ENCODE assay signal across 33 cellular contexts in the genomic region with DNA sequence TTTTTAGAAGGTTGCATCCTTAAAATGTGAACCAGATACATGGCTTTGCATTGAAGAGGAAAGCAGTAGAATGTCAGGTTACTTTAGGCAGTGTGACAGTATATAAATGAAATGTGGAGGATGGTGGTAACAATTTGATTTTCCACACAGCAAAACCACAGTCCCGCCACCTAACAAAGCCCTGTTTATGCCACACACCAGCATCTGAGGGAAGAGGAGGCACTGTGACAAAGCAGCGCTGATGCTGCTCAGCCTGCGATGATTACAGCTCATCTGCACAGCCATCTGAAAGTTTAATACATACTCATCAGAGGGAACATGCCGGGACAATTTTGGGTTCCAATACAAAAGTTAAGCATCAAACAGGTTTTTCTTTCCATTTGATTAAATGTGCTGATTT. TPM values are rescaled to one million over a fixed set of nuclear protein-coding genes. Genes with fewer than 3 reads are reported as not detected.
DNase-seq lines count a peak whose midpoint lies in the region; ATAC-seq, FAIRE-seq and TF ChIP-seq lines count a peak whose summit lies in the region.
"Had no signal": no experiment of that assay in that cellular context is flagged by ENCODE, and none has a peak within 500 bp of the region (broad histone marks: within the 10 kb centered on the region; RNA-seq: fewer than 3 reads in every experiment).

No MANE protein-coding gene starts in this region.

- peaks cover 7% of the 10 kb centered on the region for H3F3A ChIP-seq in GM23248 (ENCODE audit: insufficient read depth)

- no peak for TF ChIP-seq RAD21 in K562 (CRISPR knock-in tag; conservative IDR thresholded peaks at IDR 0.05 in 1 of 2, IDR thresholded peaks at IDR 0.05 in 1 of 2)

- peaks cover 44% of the 10 kb centered on the region for H3K36me3 Mint-ChIP-seq in activated naive CD4-positive, alpha-beta T cell treated with anti-CD3 and anti-CD28 coated beads, Interleukin-2, amount 10 ng/mL, durations not matched to agents 7 days and 5 days

- H3K4me1 Mint-ChIP-seq in activated naive CD4-positive, alpha-beta T cell treated with anti-CD3 and anti-CD28 coated beads, Interleukin-2, amount 10 ng/mL, durations not matched to agents 7 days and 5 days, result peaks cover 7% of the 10 kb centered on the region

- intact Hi-C loops in K562 (cut with micrococcal nuclease), result no loop called here

- H3K27me3 ChIP-seq in K562 (ENCODE audit: control insufficient read depth in 2 of 2, insufficient read depth in 2 of 2, low read length in 2 of 2) (no peaks in the 10 kb centered on the region), GM23248 (replicated peaks; ENCODE audit: insufficient read depth) (no peaks in the 10 kb centered on the region)
- H3K27me3 ChIP-seq: BLaER1, gastroesophageal sphincter, SJCRH30, uterus had no signal

- no peak overlapping the region for H3K27ac Mint-ChIP-seq in activated naive CD4-positive, alpha-beta T cell treated with anti-CD3 and anti-CD28 coated beads, Interleukin-2, amount 10 ng/mL, durations not matched to agents 7 days and 5 days
- H3K27ac Mint-ChIP-seq: activated B cell treated with CpG ODN at 0.5 μM for 24 hours; activated T-helper 1 cell treated with anti-CD3 and anti-CD28 coated beads, Interleukin-12 subunit alpha, Interleukin-12 subunit beta, Interleukin-2, Interleukin-4 antibody, amounts not matched to agents 30 ng/mL and 10 ng/mL and 1 ng/mL, durations not matched to agents 14 hours and 24 hours and 36 hours; H9; nephron had no signal

- no peak for TF ChIP-seq CTCF in K562 (IDR thresholded peaks at IDR 0.05 in 2 of 3, conservative IDR thresholded peaks at IDR 0.05 in 1 of 3; ENCODE audit: insufficient read depth in 2 of 3, low read depth in 1 of 3, low read length in 3 of 3)

- H3K27ac ChIP-seq in K562 (ENCODE audit: extremely low read depth, low read depth, low read length) (no peak overlapping the region), GM23248 (no peak overlapping the region)
- H3K27ac ChIP-seq: BLaER1, gastroesophageal sphincter, HL-60, SJCRH30, skin epidermis, uterus had no signal

- 98% methylated on average over 4 of the region's 4 CpGs for WGBS in K562 (ENCODE audit: insufficient coverage, low coverage, missing lambda C conversion rate)
- 96 to 98% methylated on average over 4 of the region's 4 CpGs for WGBS in GM23248 (ENCODE audit: low coverage in 1 of 2, low lambda C conversion rate in 2 of 2, missing lambda C conversion rate in 2 of 2), 2 experiments

- H3K4me2 ChIP-seq in K562 (ENCODE audit: insufficient read depth, low read length), result no peak overlapping the region
- H3K4me2 ChIP-seq in GM23248 (ENCODE audit: unreplicated experiment), result no peak overlapping the region
- H3K4me2 ChIP-seq: BLaER1 had no signal

- no TSS peak for BruUV-seq in K562 (replicated peaks; lab: Mats Ljungman, UMichigan)

- H3K79me2 ChIP-seq in K562 (ENCODE audit: control insufficient read depth, insufficient read depth, low read length) (peaks cover 23% of the 10 kb centered on the region), GM23248 (ENCODE audit: insufficient read depth) (peaks cover 53% of the 10 kb centered on the region)

- no peak overlapping the region for H3K4me3 ChIP-seq in Jurkat, Clone E6-1 (ENCODE audit: low read length)
- H3K4me3 ChIP-seq in K562, result no peak overlapping the region
- no peak overlapping the region for H3K4me3 ChIP-seq in GM23248
- H3K4me3 ChIP-seq: BLaER1, gastroesophageal sphincter, lung, SJCRH30, skin epidermis, uterus had no signal

- POLR2A ChIA-PET in K562 (lab: Yijun Ruan, JAX), result interaction anchor here (0.6 to 1.9 kb wide), 2 partner anchors 8 to 18 kb away, joined by 3 to 4 read pairs; no protein-coding TSS in a partner anchor

- H4K20me1 ChIP-seq in K562 (replicated peaks; ENCODE audit: control insufficient read depth, insufficient read depth, low read length), result no peaks in the 10 kb centered on the region
- no peaks in the 10 kb centered on the region; the same call in 1 of the 2 replicates for H4K20me1 ChIP-seq in GM23248 (ENCODE audit: insufficient read depth)

- TF ChIP-seq POLR2A in K562 (conservative IDR thresholded peaks at IDR 0.05), result no peak

- H3K4me3 Mint-ChIP-seq in activated naive CD4-positive, alpha-beta T cell treated with anti-CD3 and anti-CD28 coated beads, Interleukin-2, amount 10 ng/mL, durations not matched to agents 7 days and 5 days, result no peak overlapping the region
- H3K4me3 Mint-ChIP-seq: activated B cell treated with CpG ODN at 0.5 μM for 24 hours; activated T-helper 1 cell treated with anti-CD3 and anti-CD28 coated beads, Interleukin-12 subunit alpha, Interleukin-12 subunit beta, Interleukin-2, Interleukin-4 antibody, amounts not matched to agents 30 ng/mL and 10 ng/mL and 1 ng/mL, durations not matched to agents 14 hours and 24 hours and 36 hours; H9; nephron had no signal

- H2AFZ ChIP-seq in K562 (ENCODE audit: low read depth, low read length) (no peak overlapping the region), GM23248 (no peak overlapping the region)

- H3K9me2 ChIP-seq in GM23248 (ENCODE audit: insufficient read depth), result no peaks in the 10 kb centered on the region

- H3K9ac ChIP-seq in K562 (ENCODE audit: insufficient read depth in 1 of 2, low read depth in 2 of 2, low read length in 2 of 2) (no peak overlapping the region), GM23248 (no peak overlapping the region)
- H3K9ac ChIP-seq: BLaER1 had no signal

- no peaks in the 10 kb centered on the region for H3K27me3 Mint-ChIP-seq in activated naive CD4-positive, alpha-beta T cell treated with anti-CD3 and anti-CD28 coated beads, Interleukin-2, amount 10 ng/mL, durations not matched to agents 7 days and 5 days
- H3K27me3 Mint-ChIP-seq: activated B cell treated with CpG ODN at 0.5 μM for 24 hours had no signal

- peak; percentile 80 for DNase-seq in Ammon's horn (ENCODE audit: low spot score)
- peak; percentile 17 for DNase-seq in Jurkat, Clone E6-1 (ENCODE audit: low read depth, low spot score)
- no peak for DNase-seq in K562 (ENCODE audit: extremely low read depth in 1 of 4, low spot score in 3 of 4)
- peak; percentile 35 for DNase-seq in myocyte (ENCODE audit: low read depth)
- no peak for DNase-seq in DMS 273 treated with DMSO at 0.1 percent for 48 hours (lab: John Stamatoyannopoulos, UW)
- no peak for DNase-seq in activated naive CD4-positive, alpha-beta T cell treated with anti-CD3 and anti-CD28 coated beads, Interleukin-2, amount 10 ng/mL, durations not matched to agents 7 days and 5 days
- no peak for DNase-seq in GM23248
- DNase-seq: activated B cell treated with CpG ODN at 0.5 μM for 24 hours; activated CD4-positive, alpha-beta T cell treated with anti-CD3 and anti-CD28 coated beads, Interleukin-2, amount 50 U/mL, for 4 hours; activated naive CD4-positive, alpha-beta T cell treated with Interleukin-2 at 50 U/mL for 16 hours; amniotic stem cell; DMS53; H9; Kasumi-1; MV-4-11; NCI-H1436; NCI-H748 treated with DMSO at 0.1 percent for 48 hours; SJCRH30; stimulated activated naive CD4-positive, alpha-beta T cell; T-helper 1 cell; uterus had no signal

- no peak for ATAC-seq in K562
- ATAC-seq: gastroesophageal sphincter had no signal

- H3K36me3 ChIP-seq in K562 (ENCODE audit: control insufficient read depth, insufficient read depth, low read length) (peaks cover 54% of the 10 kb centered on the region; the same call in 2 of the 3 replicates), GM23248 (ENCODE audit: low read depth) (peaks cover 49% of the 10 kb centered on the region)
- H3K36me3 ChIP-seq: uterus had no signal

- FAIRE-seq in K562 (lab: Jason Lieb, UNC), result no peak

- H3K9me3 Mint-ChIP-seq in activated naive CD4-positive, alpha-beta T cell treated with anti-CD3 and anti-CD28 coated beads, Interleukin-2, amount 10 ng/mL, durations not matched to agents 7 days and 5 days, result no peaks in the 10 kb centered on the region
- H3K9me3 Mint-ChIP-seq: activated B cell treated with CpG ODN at 0.5 μM for 24 hours; activated T-helper 1 cell treated with anti-CD3 and anti-CD28 coated beads, Interleukin-12 subunit alpha, Interleukin-12 subunit beta, Interleukin-2, Interleukin-4 antibody, amounts not matched to agents 30 ng/mL and 10 ng/mL and 1 ng/mL, durations not matched to agents 14 hours and 24 hours and 36 hours; H9; nephron had no signal

- H3K4me1 ChIP-seq in K562 (replicated peaks in 1 of 2; ENCODE audit: control insufficient read depth in 2 of 2, insufficient read depth in 2 of 2, low read length in 2 of 2) (no peaks in the 10 kb centered on the region; a peak in 1 of 5 replicates), GM23248 (ENCODE audit: insufficient read depth) (peaks cover 9% of the 10 kb centered on the region)
- H3K4me1 ChIP-seq: BLaER1, SJCRH30, uterus had no signal

- CTCF ChIA-PET in K562 (lab: Yijun Ruan, JAX; ENCODE audit: low intra/inter-chr PET ratio), result no interaction called here
- CTCF ChIA-PET in activated naive CD4-positive, alpha-beta T cell treated with anti-CD3 and anti-CD28 coated beads, Interleukin-2, amount 10 ng/mL, durations not matched to agents 7 days and 5 days (lab: Charles Lee), result no interaction called here

- H3K9me3 ChIP-seq in K562 (replicated peaks; ENCODE audit: control insufficient read depth, insufficient read depth, low read depth, low read length) (no peaks in the 10 kb centered on the region), GM23248 (ENCODE audit: low read depth) (no peaks in the 10 kb centered on the region)
- H3K9me3 ChIP-seq: BLaER1, gastroesophageal sphincter, SJCRH30, uterus had no signal

- in situ Hi-C loops in K562 (cut with MboI), result no loop called here
- in situ Hi-C loops in GM23248 (cut with MboI), result no loop called here

- H3K9me1 ChIP-seq in K562 (ENCODE audit: control insufficient read depth, insufficient read depth, low read length), result no peaks in the 10 kb centered on the region

- no peak for TF ChIP-seq EP300 in K562 (IDR thresholded peaks at IDR 0.05; ENCODE audit: low read length)

RNA-seq across cellular contexts. Expression of a gene that starts 8.9 kb away (rescaled TPM):
- polyA plus RNA-seq in Jurkat, Clone E6-1 (2012; ENCODE audit: insufficient read depth, insufficient read length), result 64.1 TPM
- 14.2 and 22.7 TPM in 2 replicates for total RNA-seq in K562 (2011; cell fraction: chromatin; rRNA removed; ENCODE audit: low replicate concordance)
- total RNA-seq in K562 (2011; cell fraction: nucleolus; rRNA removed), result 17.0 TPM in 2 replicates
- 28.5 and 47.3 TPM in 2 replicates for total RNA-seq in K562 (2011; cell fraction: nucleoplasm; rRNA removed)
- 34.7 and 38.8 TPM in 2 replicates for total RNA-seq in K562 (2014; rRNA removed)
- total RNA-seq in K562 (2014; rRNA removed; fragmentation: Illumina TruSeq; extraction: Trizol), result 80.0 and 80.5 TPM in 2 replicates
- total RNA-seq in K562 (2015; rRNA removed; fragmentation: Illumina TruSeq; extraction: Trizol), result 69.1 and 77.9 TPM in 2 replicates
- total RNA-seq in K562 (2021), result 94.5 and 96.7 TPM in 2 replicates
- polyA plus RNA-seq in K562 (2011; rRNA removed), result 74.7 and 111 TPM in 2 replicates
- 51.2 and 88.5 TPM in 2 replicates for polyA plus RNA-seq in K562 (2011; cell fraction: cytosol; rRNA removed)
- polyA plus RNA-seq in K562 (2011; cell fraction: nucleus; rRNA removed), result 23.4 and 45.3 TPM in 2 replicates
- polyA plus RNA-seq in K562 (2012), result 77.6 and 88.6 TPM in 2 replicates
- 65.0 and 68.9 TPM in 2 replicates for polyA plus RNA-seq in K562 (2014; fragmentation: Illumina TruSeq; extraction: Trizol)
- 100 to 1,000 TPM; 112 to 133 TPM for polyA plus RNA-seq in K562 (2014; fragmentation: Nextera tagmentation; extraction: Ambion mirVana)
- polyA plus RNA-seq in K562 (2014; rRNA removed), result 74.5 and 81.9 TPM in 2 replicates
- polyA minus RNA-seq in K562 (2011; rRNA and poly(A)+ RNA removed), result 23.4 and 27.3 TPM in 2 replicates
- 15.2 and 27.5 TPM in 2 replicates for polyA minus RNA-seq in K562 (2011; cell fraction: cytosol; rRNA and poly(A)+ RNA removed)
- polyA minus RNA-seq in K562 (2011; cell fraction: nucleus; rRNA and poly(A)+ RNA removed), result 10.0 and 19.7 TPM in 2 replicates
- 139 and 146 TPM in 2 replicates for total RNA-seq in myocyte
- polyA plus RNA-seq in myocyte (2012), result 155 TPM
- total RNA-seq in GM23248 (2014; rRNA removed; shearing (Covaris generic)), result 115 and 198 TPM in 2 replicates
- 233 and 234 TPM in 2 replicates for polyA plus RNA-seq in GM23248 (2016; fragmentation: Nextera tagmentation; extraction: Ambion mirVana)

RNA-seq across cellular contexts. Expression of a gene that starts 16.2 kb away (rescaled TPM):
- not detected for polyA plus RNA-seq in Jurkat, Clone E6-1 (2012; ENCODE audit: insufficient read depth, insufficient read length)
- total RNA-seq in K562 (2011; cell fraction: chromatin; rRNA removed; ENCODE audit: low replicate concordance), result not detected in 2 replicates
- total RNA-seq in K562 (2011; cell fraction: nucleolus; rRNA removed), result 0.17 TPM in 1 of 2 replicates, not detected in the other
- total RNA-seq in K562 (2011; cell fraction: nucleoplasm; rRNA removed), result not detected in 2 replicates
- total RNA-seq in K562 (2014; rRNA removed) (not detected in 2 replicates), K562 (2014; rRNA removed; fragmentation: Illumina TruSeq; extraction: Trizol) (0.04 TPM in 1 of 2 replicates, not detected in the other), K562 (2015; rRNA removed; fragmentation: Illumina TruSeq; extraction: Trizol) (0.08 TPM in 1 of 2 replicates, not detected in the other), K562 (2021) (0.04 TPM in 1 of 2 replicates, not detected in the other), myocyte (0.05 and 0.08 TPM in 2 replicates)
- polyA plus RNA-seq in K562 (2011; rRNA removed) (not detected in 2 replicates), K562 (2014; fragmentation: Illumina TruSeq; extraction: Trizol) (0.07 TPM in 1 of 2 replicates, not detected in the other), K562 (2014; fragmentation: Nextera tagmentation; extraction: Ambion mirVana) (under 1 TPM; 0.01 TPM), K562 (2014; rRNA removed) (0.04 and 0.08 TPM in 2 replicates), GM23248 (2016; fragmentation: Nextera tagmentation; extraction: Ambion mirVana) (0.08 TPM in 1 of 2 replicates, not detected in the other)
- polyA plus RNA-seq in K562 (2011; cell fraction: cytosol; rRNA removed), result not detected in 2 replicates
- 0.07 TPM in 1 of 2 replicates, not detected in the other for polyA plus RNA-seq in K562 (2011; cell fraction: nucleus; rRNA removed)
- 0.04 TPM in 1 of 2 replicates, not detected in the other for polyA plus RNA-seq in K562 (2012)
- polyA minus RNA-seq in K562 (2011; rRNA and poly(A)+ RNA removed), result 0.06 TPM in 1 of 2 replicates, not detected in the other
- polyA minus RNA-seq in K562 (2011; cell fraction: cytosol; rRNA and poly(A)+ RNA removed), result not detected in 2 replicates
- polyA minus RNA-seq in K562 (2011; cell fraction: nucleus; rRNA and poly(A)+ RNA removed), result not detected in 2 replicates
- polyA plus RNA-seq in myocyte (2012), result not detected
- total RNA-seq in GM23248 (2014; rRNA removed; shearing (Covaris generic)), result not detected in 2 replicates
- total RNA-seq: activated B cell treated with CpG ODN at 0.5 μM for 24 hours; activated T-helper 1 cell treated with anti-CD3 and anti-CD28 coated beads, Interleukin-12 subunit alpha, Interleukin-12 subunit beta, Interleukin-2, Interleukin-4 antibody, amounts not matched to agents 30 ng/mL and 10 ng/mL and 1 ng/mL, durations not matched to agents 14 hours and 24 hours and 36 hours; chondrocyte; G401; gastroesophageal sphincter; H9; mucosa of gallbladder; osteocyte had no signal
- polyA plus RNA-seq: fibroblast of lung had no signal

Comparison
In these comparisons a context has a peak if more than half of its experiments do, and no peak if none do; other contexts are left out.
1. DNase-seq: peak in Ammon's horn (single experiment), Jurkat, Clone E6-1 (single experiment) and myocyte (single experiment); none in K562 (0 of 4), DMS 273 treated with DMSO at 0.1 percent for 48 hours (single experiment), activated naive CD4-positive, alpha-beta T cell treated with anti-CD3 and anti-CD28 coated beads, Interleukin-2, amount 10 ng/mL, durations not matched to agents 7 days and 5 days (single experiment) and GM23248 (single experiment).